ENCODE assay signal across 15 cellular contexts in genomic region chr12:107105410-107105703, GRCh38. TPM values are rescaled to one million over a fixed set of nuclear protein-coding genes. Genes with fewer than 3 reads are reported as not detected.
"Had no signal": no experiment of that assay in that cellular context is flagged by ENCODE, and none has a peak within 500 bp of the region (broad histone marks: within the 10 kb centered on the region; RNA-seq: fewer than 3 reads in every experiment).

No MANE protein-coding gene starts in this region.

- H3K9me3 Mint-ChIP-seq: activated B cell treated with CpG ODN at 0.5 μM for 24 hours; activated CD4-positive, alpha-beta T cell treated with anti-CD3 and anti-CD28 coated beads, Interleukin-2, amount 10 ng/mL, durations not matched to agents 24 days and 14 days; activated T-helper 2 cell treated with anti-CD3 and anti-CD28 coated beads, Interferon-gamma antibody, Interleukin-2, Interleukin-4, amounts not matched to agents 10 μg/mL and 5 μg/mL and 100 μg/mL, durations not matched to agents 14 hours and 24 hours and 36 hours had no signal

- H3K36me3 ChIP-seq: breast epithelium, SJCRH30 had no signal

- H3K36me3 Mint-ChIP-seq: activated CD8-positive, alpha-beta memory T cell treated with anti-CD3 and anti-CD28 coated beads, Interleukin-2, amount 10 ng/mL, durations not matched to agents 7 days and 5 days had no signal

- H3K27me3 ChIP-seq: breast epithelium had no signal

- DNase-seq: activated B cell treated with CpG ODN at 0.5 μM for 24 hours; activated CD4-positive, alpha-beta T cell treated with anti-CD3 and anti-CD28 coated beads for 1 hour; KG1; NCI-H1092 treated with DMSO at 0.1 percent for 48 hours; NCI-H1417 treated with DMSO at 0.1 percent for 48 hours; NCI-H1694; NCI-H2081 treated with DMSO at 0.1 percent for 48 hours; Right ventricle myocardium superior had no signal

- H3K4me1 Mint-ChIP-seq: activated CD8-positive, alpha-beta memory T cell treated with anti-CD3 and anti-CD28 coated beads, Interleukin-2, amount 10 ng/mL, durations not matched to agents 7 days and 5 days had no signal

- H3K27ac ChIP-seq: breast epithelium, SJCRH30 had no signal

- H3K4me1 ChIP-seq: breast epithelium, SJCRH30 had no signal

- H3K4me3 ChIP-seq: breast epithelium, SJCRH30 had no signal

- H3K4me3 Mint-ChIP-seq: activated B cell treated with CpG ODN at 0.5 μM for 24 hours; activated CD4-positive, alpha-beta T cell treated with anti-CD3 and anti-CD28 coated beads, Interleukin-2, amount 10 ng/mL, durations not matched to agents 24 days and 14 days; activated CD8-positive, alpha-beta memory T cell treated with anti-CD3 and anti-CD28 coated beads, Interleukin-2, amount 10 ng/mL, durations not matched to agents 7 days and 5 days; T-helper 17 cell had no signal

- H3K9me3 ChIP-seq: breast epithelium, SJCRH30 had no signal

RNA-seq across cellular contexts. Expression of gene CRY1, which starts 12.0 kb away (rescaled TPM):
- total RNA-seq: OCI-LY7 had no signal
